ENCODE assay signal across 8 cellular contexts in the genomic region with DNA sequence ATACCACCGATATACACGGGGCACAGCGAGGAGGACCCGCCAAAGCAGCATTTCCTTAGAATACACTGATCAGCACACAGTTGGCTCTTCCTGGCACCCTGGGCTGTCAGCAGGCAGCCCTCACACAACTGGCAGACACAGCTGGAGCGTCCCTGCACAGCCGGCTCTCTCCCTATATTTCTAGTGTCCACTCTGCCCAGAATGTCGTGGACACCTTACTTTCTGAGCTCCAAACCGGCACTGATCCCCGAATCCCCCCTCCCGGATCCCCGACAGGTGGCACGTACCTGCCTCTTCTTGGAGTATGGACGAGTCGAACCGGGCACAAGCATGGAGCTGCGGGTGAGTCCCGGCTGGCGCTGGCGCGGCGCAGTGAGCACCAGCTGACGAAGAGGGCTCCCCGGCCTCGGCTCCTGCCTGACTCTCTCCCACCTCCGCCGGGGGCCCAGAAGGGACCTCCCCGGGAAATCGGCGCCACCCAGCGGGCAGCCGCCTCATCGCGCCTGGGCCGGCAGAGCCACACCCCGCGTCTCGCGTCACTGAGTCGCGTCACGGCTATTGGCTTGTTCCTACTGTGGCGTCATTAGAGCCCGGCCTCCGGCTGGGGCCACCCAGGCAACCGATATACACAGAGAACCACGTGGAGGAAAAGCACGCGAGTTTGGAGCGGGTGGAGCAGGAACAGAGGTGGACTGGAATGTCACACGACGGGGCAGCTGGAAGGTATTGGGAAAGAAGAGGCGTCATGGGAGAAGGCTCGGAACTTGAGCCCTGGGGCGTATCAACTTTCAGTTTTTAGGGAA. TPM values are rescaled to one million over a fixed set of nuclear protein-coding genes. Genes with fewer than 3 reads are reported as not detected.
DNase-seq lines count a peak whose midpoint lies in the region; ATAC-seq and TF ChIP-seq lines count a peak whose summit lies in the region.

A gene with protein sequence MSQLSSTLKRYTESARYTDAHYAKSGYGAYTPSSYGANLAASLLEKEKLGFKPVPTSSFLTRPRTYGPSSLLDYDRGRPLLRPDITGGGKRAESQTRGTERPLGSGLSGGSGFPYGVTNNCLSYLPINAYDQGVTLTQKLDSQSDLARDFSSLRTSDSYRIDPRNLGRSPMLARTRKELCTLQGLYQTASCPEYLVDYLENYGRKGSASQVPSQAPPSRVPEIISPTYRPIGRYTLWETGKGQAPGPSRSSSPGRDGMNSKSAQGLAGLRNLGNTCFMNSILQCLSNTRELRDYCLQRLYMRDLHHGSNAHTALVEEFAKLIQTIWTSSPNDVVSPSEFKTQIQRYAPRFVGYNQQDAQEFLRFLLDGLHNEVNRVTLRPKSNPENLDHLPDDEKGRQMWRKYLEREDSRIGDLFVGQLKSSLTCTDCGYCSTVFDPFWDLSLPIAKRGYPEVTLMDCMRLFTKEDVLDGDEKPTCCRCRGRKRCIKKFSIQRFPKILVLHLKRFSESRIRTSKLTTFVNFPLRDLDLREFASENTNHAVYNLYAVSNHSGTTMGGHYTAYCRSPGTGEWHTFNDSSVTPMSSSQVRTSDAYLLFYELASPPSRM (minus strand): TSS at position 505 of the 803 bp plus-strand sequence. CDS start 8,210 bp downstream, outside the sequence.

- peaks cover 11% of the 10 kb centered on the region for H3K4me1 ChIP-seq in BE2C

- no peaks in the 10 kb centered on the region for H3K27me3 ChIP-seq in BE2C

- no peaks in the 10 kb centered on the region for H3K36me3 ChIP-seq in BE2C

- DNase-seq in BE2C: peak; percentile 98
- DNase-seq in NCI-H524 (lab: John Stamatoyannopoulos, UW): peak; percentile 80 to 93
- peak; percentile 95 to 97 for DNase-seq in activated CD4-positive, alpha-beta T cell treated with anti-CD3 and anti-CD28 coated beads for 4 hours
- peak; percentile 95 for DNase-seq in choroid plexus epithelial cell (ENCODE audit: low read depth)
- DNase-seq in kidney glomerular epithelial cell (lab: John Stamatoyannopoulos, UW): peak; percentile 94
- peak; percentile 98 for DNase-seq in stimulated activated CD4-positive, alpha-beta T cell treated with anti-CD3 and anti-CD28 coated beads, Interleukin-15, amount 100 ng/mL, for 24 hours

- no peaks in the 10 kb centered on the region for H3K9me3 ChIP-seq in BE2C

- TF ChIP-seq CTCF in BE2C (IDR thresholded peaks at IDR 0.05; ENCODE audit: low read depth, low read length): peak; percentile 79
- TF ChIP-seq CTCF in choroid plexus epithelial cell (conservative IDR thresholded peaks at IDR 0.05; ENCODE audit: low read depth, low read length): peak; percentile 75

- peak within 1 kb of the TSS; percentile 79 for H3K4me3 ChIP-seq in BE2C (ENCODE audit: low read depth, low read length)
- H3K4me3 ChIP-seq in choroid plexus epithelial cell (ENCODE audit: low read depth, low read length): peak within 1 kb of the TSS; percentile 48

- ATAC-seq in GM19324 (IDR thresholded peaks at IDR 0.05; ENCODE audit: low FRiP score, unreplicated experiment): peak; percentile 96
- peak; percentile 94 for ATAC-seq in HG03457 (IDR thresholded peaks at IDR 0.05; ENCODE audit: unreplicated experiment)

RNA-seq across cellular contexts. Expression of the gene that starts here (rescaled TPM):
- 4.6 TPM for polyA plus RNA-seq in BE2C (2012; ENCODE audit: insufficient read depth, insufficient read length, low read depth)

Comparison
In these comparisons a context has a peak if more than half of its experiments do, and no peak if none do; other contexts are left out.
1. Peak in every context shown above with its lines: DNase-seq, ATAC-seq and H3K4me3 ChIP-seq.